ENCODE assay signal across 1 cellular context in genomic region chr14:23568021-23568599, GRCh38.
TF ChIP-seq lines count a peak whose summit lies in the region.

No MANE protein-coding gene starts in this region.

TF ChIP-seq in H1, 55 proteins besides CTCF, POLR2A, EP300 and RAD21:
- TF ChIP-seq E2F6 (IDR thresholded peaks at IDR 0.05) (no peak), CBX8 (IDR thresholded peaks at IDR 0.05; ENCODE audit: borderline replicate concordance, low read depth, low read length) (no peak), CHD1 (IDR thresholded peaks at IDR 0.05; ENCODE audit: low read depth, low read length) (no peak), BACH1 (IDR thresholded peaks at IDR 0.05; ENCODE audit: low read length) (no peak), CHD7 (IDR thresholded peaks at IDR 0.05; ENCODE audit: insufficient replicate concordance, low read length) (no peak), BCL11A (IDR thresholded peaks at IDR 0.05; ENCODE audit: low read depth in 2 of 2, low read length in 2 of 2) (no peak), PHF8 (conservative IDR thresholded peaks at IDR 0.05; ENCODE audit: low read depth, low read length) (no peak), POLR2AphosphoS5 (IDR thresholded peaks at IDR 0.05; ENCODE audit: low read depth, low read length) (no peak), TAF7 (optimal IDR thresholded peaks at IDR 0.05; ENCODE audit: borderline replicate concordance, low read depth, low read length) (no peak), SP4 (IDR thresholded peaks at IDR 0.05; ENCODE audit: low read length) (no peak), JUND (IDR thresholded peaks at IDR 0.05; ENCODE audit: low read length) (no peak), KDM4A (IDR thresholded peaks at IDR 0.05; ENCODE audit: low read depth, low read length, severe bottlenecking) (no peak), BRCA1 (IDR thresholded peaks at IDR 0.05; ENCODE audit: low read depth, low read length) (no peak), POU5F1 (IDR thresholded peaks at IDR 0.05; ENCODE audit: low read depth, low read length) (no peak)
